Comparison of ENCODE assay signal across 9 cellular contexts in the genomic region with DNA sequence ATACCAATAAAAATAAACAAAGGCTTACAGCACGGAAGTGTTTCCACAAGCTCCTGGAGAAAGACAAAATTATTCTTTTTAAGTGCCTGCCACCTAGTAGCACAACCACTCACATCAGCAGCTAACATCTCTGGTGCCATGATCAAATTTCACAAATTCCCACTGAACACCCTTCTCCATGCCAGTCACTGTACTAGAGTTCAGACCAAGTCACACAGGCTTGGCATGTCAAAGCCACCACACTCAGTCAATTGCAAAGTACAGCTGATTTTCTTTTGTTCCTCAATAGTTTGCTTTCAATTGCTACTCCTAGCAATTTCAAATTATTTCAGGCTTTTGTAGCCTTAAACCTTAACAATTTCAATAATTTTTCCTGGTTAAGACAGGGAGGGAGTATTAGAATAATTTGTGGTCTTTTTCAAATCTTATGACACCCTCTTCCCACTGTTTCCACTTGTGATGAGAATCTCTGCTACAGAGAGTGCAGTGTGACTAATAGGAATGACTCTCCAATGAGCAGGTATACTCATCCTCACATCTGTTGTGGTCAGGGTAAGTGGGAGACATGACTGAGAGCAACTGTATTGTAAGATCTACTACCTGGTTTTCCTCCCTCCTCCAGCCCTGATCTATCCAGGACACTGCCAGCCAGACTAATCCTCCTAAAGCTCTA. TPM values are rescaled to one million over a fixed set of nuclear protein-coding genes. Genes with fewer than 3 reads are reported as not detected.
DNase-seq lines count a peak whose midpoint lies in the region; ATAC-seq and TF ChIP-seq lines count a peak whose summit lies in the region.
"Had no signal": no experiment of that assay in that cellular context is flagged by ENCODE, and none has a peak within 500 bp of the region (broad histone marks: within the 10 kb centered on the region; RNA-seq: fewer than 3 reads in every experiment).

No MANE protein-coding gene starts in this region.

- peaks cover 9% of the 10 kb centered on the region; the same call in 1 of the 2 replicates for H3K36me3 ChIP-seq in PC-3 (ENCODE audit: low read depth, low read length)
- H3K36me3 ChIP-seq in esophagus squamous epithelium: peaks cover 0 to 83% (median 7%) of the 10 kb centered on the region in 3 donors

- H3K9me3 ChIP-seq in PC-3 (ENCODE audit: low read length): no peaks in the 10 kb centered on the region
- no peaks in the 10 kb centered on the region for H3K9me3 ChIP-seq in esophagus squamous epithelium

- peak; percentile 94 for ATAC-seq in PC-3
- ATAC-seq in esophagus mucosa: peak; percentile 64
- peak; percentile 98 for ATAC-seq in stimulated activated naive CD8-positive, alpha-beta T cell treated with anti-CD3 and anti-CD28 coated beads, Interleukin-15, amount 100 ng/mL, for 72 hours
- ATAC-seq in GM21360 (IDR thresholded peaks at IDR 0.05; ENCODE audit: unreplicated experiment): no peak

- H3K36me3 Mint-ChIP-seq in activated naive CD4-positive, alpha-beta T cell treated with anti-CD3 and anti-CD28 coated beads, Interleukin-2, amount 50 U/mL, for 24 hours: peaks cover 18% of the 10 kb centered on the region
- H3K36me3 Mint-ChIP-seq in activated naive CD4-positive, alpha-beta T cell treated with anti-CD3 and anti-CD28 coated beads, Interleukin-2, amount 10 ng/mL, durations not matched to agents 7 days and 5 days: peaks cover 48% of the 10 kb centered on the region

- intact Hi-C loops in PC-3 (cut with micrococcal nuclease) (no loop called here), esophagus squamous epithelium (cut with DNase I) (no loop called here)

- H3K4me1 ChIP-seq in PC-3 (ENCODE audit: insufficient read depth, low read length): peaks cover 12% of the 10 kb centered on the region
- H3K4me1 ChIP-seq in esophagus squamous epithelium: peaks cover 0 to 3% (median 0%) of the 10 kb centered on the region in 3 donors
- H3K4me1 ChIP-seq: neural progenitor cell had no signal

- H3K9ac ChIP-seq in PC-3 (ENCODE audit: low read length): no peak overlapping the region
- H3K9ac ChIP-seq: neural progenitor cell had no signal

- CTCF ChIA-PET in activated naive CD4-positive, alpha-beta T cell treated with anti-CD3 and anti-CD28 coated beads, Interleukin-2, amount 10 ng/mL, durations not matched to agents 7 days and 5 days (lab: Charles Lee): interaction anchor here (1.1 to 1.4 kb wide), 2 partner anchors 30 to 154 kb away, joined by 3 to 4 read pairs; no protein-coding TSS in a partner anchor
- CTCF ChIA-PET in PC-3 (lab: Charles Lee): interaction anchor here (0.8 kb wide), 1 partner anchor 16 kb away, joined by 3 read pairs; no protein-coding TSS in a partner anchor

- H3K27me3 ChIP-seq in PC-3 (ENCODE audit: low read length) (no peaks in the 10 kb centered on the region), esophagus squamous epithelium (no peaks in the 10 kb centered on the region)
- H3K27me3 ChIP-seq: neural progenitor cell had no signal

- TF ChIP-seq CTCF in PC-3 (conservative IDR thresholded peaks at IDR 0.05; ENCODE audit: low read depth, low read length) (no peak), esophagus squamous epithelium (IDR thresholded peaks at IDR 0.05) (no peak)

- 68 to 70% methylated on average over 1 of the region's 1 CpG for WGBS in esophagus squamous epithelium, 2 donors

- H3K27ac Mint-ChIP-seq in activated naive CD4-positive, alpha-beta T cell treated with anti-CD3 and anti-CD28 coated beads, Interleukin-2, amount 50 U/mL, for 24 hours: peak overlapping the region; percentile 97
- H3K27ac Mint-ChIP-seq in activated naive CD4-positive, alpha-beta T cell treated with anti-CD3 and anti-CD28 coated beads, Interleukin-2, amount 10 ng/mL, durations not matched to agents 7 days and 5 days: no peak overlapping the region
- H3K27ac Mint-ChIP-seq in stimulated activated naive CD8-positive, alpha-beta T cell treated with anti-CD3 and anti-CD28 coated beads, Interleukin-15, amount 100 ng/mL, for 72 hours: peak overlapping the region in 1 of 2 donors; percentile 43
- H3K27ac Mint-ChIP-seq: neural progenitor cell had no signal

- no peak for DNase-seq in activated naive CD4-positive, alpha-beta T cell treated with anti-CD3 and anti-CD28 coated beads, Interleukin-2, amount 10 ng/mL, durations not matched to agents 7 days and 5 days
- peak; percentile 76 for DNase-seq in PC-3
- no peak for DNase-seq in stimulated activated naive CD8-positive, alpha-beta T cell treated with anti-CD3 and anti-CD28 coated beads, Interleukin-15, amount 100 ng/mL, for 72 hours
- DNase-seq in NCI-H2227 (lab: John Stamatoyannopoulos, UW; ENCODE audit: unreplicated experiment): no peak
- DNase-seq in esophagus squamous epithelium (lab: John Stamatoyannopoulos, UW): no peak

- H3K9me2 ChIP-seq in PC-3 (replicated peaks; ENCODE audit: low read length): no peaks in the 10 kb centered on the region

- TF ChIP-seq POLR2A in esophagus squamous epithelium (IDR thresholded peaks at IDR 0.05): no peak

- H3K27ac ChIP-seq in PC-3 (ENCODE audit: low read length) (peak overlapping the region; percentile 65), esophagus squamous epithelium (peak overlapping the region in 1 of 4 donors; percentile 7)
- H3K27ac ChIP-seq: neural progenitor cell had no signal

- H3K27me3 Mint-ChIP-seq in activated naive CD4-positive, alpha-beta T cell treated with anti-CD3 and anti-CD28 coated beads, Interleukin-2, amount 50 U/mL, for 24 hours: no peaks in the 10 kb centered on the region
- H3K27me3 Mint-ChIP-seq in activated naive CD4-positive, alpha-beta T cell treated with anti-CD3 and anti-CD28 coated beads, Interleukin-2, amount 10 ng/mL, durations not matched to agents 7 days and 5 days: no peaks in the 10 kb centered on the region
- no peaks in the 10 kb centered on the region for H3K27me3 Mint-ChIP-seq in stimulated activated naive CD8-positive, alpha-beta T cell treated with anti-CD3 and anti-CD28 coated beads, Interleukin-15, amount 100 ng/mL, for 72 hours

- H3F3A ChIP-seq in PC-3 (ENCODE audit: low read length, unreplicated experiment): no peaks in the 10 kb centered on the region

- H3K4me3 ChIP-seq in PC-3 (ENCODE audit: low read length) (no peak overlapping the region), esophagus squamous epithelium (no peak overlapping the region)
- H3K4me3 ChIP-seq: neural progenitor cell had no signal

- no peak overlapping the region for H2AFZ ChIP-seq in PC-3 (ENCODE audit: low read length)
- H2AFZ ChIP-seq: neural progenitor cell had no signal

- peaks cover 66% of the 10 kb centered on the region for H3K4me1 Mint-ChIP-seq in activated naive CD4-positive, alpha-beta T cell treated with anti-CD3 and anti-CD28 coated beads, Interleukin-2, amount 50 U/mL, for 24 hours
- H3K4me1 Mint-ChIP-seq in activated naive CD4-positive, alpha-beta T cell treated with anti-CD3 and anti-CD28 coated beads, Interleukin-2, amount 10 ng/mL, durations not matched to agents 7 days and 5 days: peaks cover 6% of the 10 kb centered on the region
- H3K4me1 Mint-ChIP-seq in stimulated activated naive CD8-positive, alpha-beta T cell treated with anti-CD3 and anti-CD28 coated beads, Interleukin-15, amount 100 ng/mL, for 72 hours: peaks cover 60% of the 10 kb centered on the region

- no peaks in the 10 kb centered on the region for H3K9me3 Mint-ChIP-seq in activated naive CD4-positive, alpha-beta T cell treated with anti-CD3 and anti-CD28 coated beads, Interleukin-2, amount 50 U/mL, for 24 hours
- no peaks in the 10 kb centered on the region for H3K9me3 Mint-ChIP-seq in activated naive CD4-positive, alpha-beta T cell treated with anti-CD3 and anti-CD28 coated beads, Interleukin-2, amount 10 ng/mL, durations not matched to agents 7 days and 5 days
- no peaks in the 10 kb centered on the region for H3K9me3 Mint-ChIP-seq in stimulated activated naive CD8-positive, alpha-beta T cell treated with anti-CD3 and anti-CD28 coated beads, Interleukin-15, amount 100 ng/mL, for 72 hours
- H3K9me3 Mint-ChIP-seq: neural progenitor cell had no signal

- BruUV-seq in PC-3 (replicated peaks; lab: Mats Ljungman, UMichigan): no TSS peak

- peak overlapping the region; percentile 53 for H3K4me3 Mint-ChIP-seq in activated naive CD4-positive, alpha-beta T cell treated with anti-CD3 and anti-CD28 coated beads, Interleukin-2, amount 50 U/mL, for 24 hours
- no peak overlapping the region for H3K4me3 Mint-ChIP-seq in activated naive CD4-positive, alpha-beta T cell treated with anti-CD3 and anti-CD28 coated beads, Interleukin-2, amount 10 ng/mL, durations not matched to agents 7 days and 5 days
- H3K4me3 Mint-ChIP-seq in stimulated activated naive CD8-positive, alpha-beta T cell treated with anti-CD3 and anti-CD28 coated beads, Interleukin-15, amount 100 ng/mL, for 72 hours: peak overlapping the region in 1 of 2 donors; percentile 3
- H3K4me3 Mint-ChIP-seq: neural progenitor cell had no signal

- no peaks in the 10 kb centered on the region for H3K79me2 ChIP-seq in PC-3 (ENCODE audit: low read length)

- H4K20me1 ChIP-seq in PC-3 (ENCODE audit: low read length): no peaks in the 10 kb centered on the region

- POLR2A ChIA-PET in PC-3 (lab: Charles Lee; ENCODE audit: unreplicated experiment): no interaction called here

- H3K4me2 ChIP-seq in PC-3 (ENCODE audit: low read length): peak overlapping the region; percentile 21
- H3K4me2 ChIP-seq: neural progenitor cell had no signal

RNA-seq across cellular contexts. Expression of a gene that starts 46.2 kb away (rescaled TPM):
- total RNA-seq in PC-3 (2014; rRNA removed): 13.7 and 21.8 TPM in 2 replicates
- total RNA-seq in esophagus mucosa: 111 TPM
- total RNA-seq in esophagus squamous epithelium: 10 to 100 TPM; 49.7 to 82.3 (median 72.3) TPM
